Comparison of ENCODE assay signal across 15 cellular contexts in genomic region chr6:99790679-99791078, GRCh38.
DNase-seq lines count a peak whose midpoint lies in the region; TF ChIP-seq lines count a peak whose summit lies in the region.
"Had no signal": no experiment of that assay in that cellular context is flagged by ENCODE, and none has a peak within 500 bp of the region (broad histone marks: within the 10 kb centered on the region; RNA-seq: fewer than 3 reads in every experiment).

No MANE protein-coding gene starts in this region.

- H3K27ac ChIP-seq in HEK293 (ENCODE audit: extremely low read depth, low read depth, low read length) (no peak overlapping the region), RWPE1 (no peak overlapping the region), testis (no peak overlapping the region)
- H3K27ac ChIP-seq: sigmoid colon had no signal

- H3K4me1 ChIP-seq in HEK293 (ENCODE audit: control insufficient read depth, insufficient read depth, low read length) = no peaks in the 10 kb centered on the region
- H3K4me1 ChIP-seq in testis = no peaks in the 10 kb centered on the region
- H3K4me1 ChIP-seq: sigmoid colon had no signal

- no peak overlapping the region for H3K4me3 ChIP-seq in HEK293 (ENCODE audit: low read depth, low read length)
- H3K4me3 ChIP-seq in testis = no peak overlapping the region
- H3K4me3 ChIP-seq: sigmoid colon had no signal

- H3K9me3 ChIP-seq in HEK293 (ENCODE audit: control insufficient read depth, insufficient read depth, low read depth, low read length) = no peaks in the 10 kb centered on the region
- H3K9me3 ChIP-seq in testis = no peaks in the 10 kb centered on the region
- H3K9me3 ChIP-seq: sigmoid colon had no signal

- DNase-seq in NCI-H1105 treated with DMSO at 0.1 percent for 48 hours (lab: John Stamatoyannopoulos, UW) = peak; percentile 33
- DNase-seq in NCI-H1105 (lab: John Stamatoyannopoulos, UW) = no peak
- DNase-seq in RWPE1 (ENCODE audit: low spot score) = peak; percentile 4
- no peak for DNase-seq in testis
- no peak for DNase-seq in activated CD4-positive, alpha-beta T cell treated with anti-CD3 and anti-CD28 coated beads for 4 hours
- no peak for DNase-seq in GF-D8 (lab: John Stamatoyannopoulos, UW)
- DNase-seq: activated CD4-positive, alpha-beta memory T cell treated with anti-CD3 and anti-CD28 coated beads for 36 hours; activated naive CD4-positive, alpha-beta T cell treated with anti-CD3 and anti-CD28 coated beads, Interleukin-2, amount 10 ng/mL, durations not matched to agents 7 days and 5 days; NCI-H2029; sigmoid colon; T-cell had no signal

- no peak overlapping the region for H3K27ac Mint-ChIP-seq in nephron
- H3K27ac Mint-ChIP-seq: activated CD4-positive, alpha-beta memory T cell treated with anti-CD3 and anti-CD28 coated beads for 36 hours; activated naive CD4-positive, alpha-beta T cell treated with anti-CD3 and anti-CD28 coated beads, Interleukin-2, amount 10 ng/mL, durations not matched to agents 7 days and 5 days; dendritic cell treated with granulocyte-macrophage colony-stimulating factor and Interleukin-4, amounts not matched to agents 40 ng/mL and 50 ng/mL, for 4 days; memory B cell; T-cell had no signal

- intact Hi-C loops in testis (cut with DNase I; ENCODE audit: low total_unique reads) = no loop called here

- H3K27me3 Mint-ChIP-seq in nephron (ENCODE audit: low read depth) = peaks cover 16% of the 10 kb centered on the region

- CTCF ChIA-PET in HEK293 (lab: Yijun Ruan, JAX) = interaction anchor here (0.7 to 1.4 kb wide), 5 partner anchors 77 to 519 kb away, joined by 3 to 6 read pairs (median 5); no protein-coding TSS in a partner anchor
- CTCF ChIA-PET in RWPE1 (lab: Yijun Ruan, JAX) = no interaction called here

- POLR2A ChIA-PET in HEK293 (lab: Yijun Ruan, JAX) (no interaction called here), RWPE1 (lab: Yijun Ruan, JAX; ENCODE audit: low non-redundant PET) (no interaction called here)

- no peaks in the 10 kb centered on the region for H3K36me3 Mint-ChIP-seq in nephron (ENCODE audit: low read depth)
- H3K36me3 Mint-ChIP-seq: activated CD4-positive, alpha-beta memory T cell treated with anti-CD3 and anti-CD28 coated beads for 36 hours; activated naive CD4-positive, alpha-beta T cell treated with anti-CD3 and anti-CD28 coated beads, Interleukin-2, amount 10 ng/mL, durations not matched to agents 7 days and 5 days; memory B cell; T-cell had no signal

- no peaks in the 10 kb centered on the region for H3K27me3 ChIP-seq in testis

- no peak for TF ChIP-seq POLR2A in testis (IDR thresholded peaks at IDR 0.05)

- H3K9me3 Mint-ChIP-seq in nephron = no peaks in the 10 kb centered on the region
- H3K9me3 Mint-ChIP-seq: activated CD4-positive, alpha-beta memory T cell treated with anti-CD3 and anti-CD28 coated beads for 36 hours; activated naive CD4-positive, alpha-beta T cell treated with anti-CD3 and anti-CD28 coated beads, Interleukin-2, amount 10 ng/mL, durations not matched to agents 7 days and 5 days; dendritic cell treated with granulocyte-macrophage colony-stimulating factor and Interleukin-4, amounts not matched to agents 40 ng/mL and 50 ng/mL, for 4 days; memory B cell; T-cell had no signal

- no peak overlapping the region for H3K4me3 Mint-ChIP-seq in nephron
- H3K4me3 Mint-ChIP-seq: activated CD4-positive, alpha-beta memory T cell treated with anti-CD3 and anti-CD28 coated beads for 36 hours; activated naive CD4-positive, alpha-beta T cell treated with anti-CD3 and anti-CD28 coated beads, Interleukin-2, amount 10 ng/mL, durations not matched to agents 7 days and 5 days; dendritic cell treated with granulocyte-macrophage colony-stimulating factor and Interleukin-4, amounts not matched to agents 40 ng/mL and 50 ng/mL, for 4 days; memory B cell; T-cell had no signal

- no peaks in the 10 kb centered on the region for H3K4me1 Mint-ChIP-seq in nephron
- H3K4me1 Mint-ChIP-seq: activated naive CD4-positive, alpha-beta T cell treated with anti-CD3 and anti-CD28 coated beads, Interleukin-2, amount 10 ng/mL, durations not matched to agents 7 days and 5 days; memory B cell; T-cell had no signal

- H3K36me3 ChIP-seq in HEK293 (ENCODE audit: control insufficient read depth in 2 of 2, insufficient read depth in 1 of 2, low read length in 2 of 2) (no peaks in the 10 kb centered on the region), testis (ENCODE audit: low read depth, missing control alignments) (no peaks in the 10 kb centered on the region)
- H3K36me3 ChIP-seq: sigmoid colon had no signal

- TF ChIP-seq CTCF in HEK293 (tag by site-specific recombination; IDR thresholded peaks at IDR 0.05) (no peak), RWPE1 (conservative IDR thresholded peaks at IDR 0.05; ENCODE audit: low read depth) (peak; percentile 30; the same call in 1 of the 2 replicates), nephron (IDR thresholded peaks at IDR 0.05; ENCODE audit: unreplicated experiment in 3 of 3) (peak in 2 of 3 experiments; percentile 17 to 45), testis (IDR thresholded peaks at IDR 0.05) (no peak)

TF ChIP-seq in HEK293, 187 proteins besides CTCF, POLR2A, EP300 and RAD21:
- TF ChIP-seq ZNF280D (tag by site-specific recombination; IDR thresholded peaks at IDR 0.05) (no peak), ZNF664 (tag by site-specific recombination; IDR thresholded peaks at IDR 0.05) (no peak), ZNF37A (tag by site-specific recombination; IDR thresholded peaks at IDR 0.05) (no peak), GLIS2 (tag by site-specific recombination; IDR thresholded peaks at IDR 0.05) (no peak), ZNF654 (tag by site-specific recombination; IDR thresholded peaks at IDR 0.05; ENCODE audit: low read depth) (peak; percentile 30), TRIM28 (IDR thresholded peaks at IDR 0.05; ENCODE audit: borderline replicate concordance, low read length) (no peak), ZNF488 (tag by site-specific recombination; IDR thresholded peaks at IDR 0.05) (no peak)

Comparison
In these comparisons a context has a peak if more than half of its experiments do, and no peak if none do; other contexts are left out.
1. DNase-seq: peak in NCI-H1105 treated with DMSO at 0.1 percent for 48 hours (single experiment) and RWPE1 (single experiment); none in NCI-H1105 (single experiment), testis (single experiment), activated CD4-positive, alpha-beta T cell treated with anti-CD3 and anti-CD28 coated beads for 4 hours (0 of 2) and GF-D8 (single experiment).
2. CTCF ChIP-seq: peak in RWPE1 (single experiment) and nephron (2 of 3); none in HEK293 (single experiment) and testis (0 of 3).